Comparison of ENCODE assay signal across 8 cellular contexts in the genomic region with DNA sequence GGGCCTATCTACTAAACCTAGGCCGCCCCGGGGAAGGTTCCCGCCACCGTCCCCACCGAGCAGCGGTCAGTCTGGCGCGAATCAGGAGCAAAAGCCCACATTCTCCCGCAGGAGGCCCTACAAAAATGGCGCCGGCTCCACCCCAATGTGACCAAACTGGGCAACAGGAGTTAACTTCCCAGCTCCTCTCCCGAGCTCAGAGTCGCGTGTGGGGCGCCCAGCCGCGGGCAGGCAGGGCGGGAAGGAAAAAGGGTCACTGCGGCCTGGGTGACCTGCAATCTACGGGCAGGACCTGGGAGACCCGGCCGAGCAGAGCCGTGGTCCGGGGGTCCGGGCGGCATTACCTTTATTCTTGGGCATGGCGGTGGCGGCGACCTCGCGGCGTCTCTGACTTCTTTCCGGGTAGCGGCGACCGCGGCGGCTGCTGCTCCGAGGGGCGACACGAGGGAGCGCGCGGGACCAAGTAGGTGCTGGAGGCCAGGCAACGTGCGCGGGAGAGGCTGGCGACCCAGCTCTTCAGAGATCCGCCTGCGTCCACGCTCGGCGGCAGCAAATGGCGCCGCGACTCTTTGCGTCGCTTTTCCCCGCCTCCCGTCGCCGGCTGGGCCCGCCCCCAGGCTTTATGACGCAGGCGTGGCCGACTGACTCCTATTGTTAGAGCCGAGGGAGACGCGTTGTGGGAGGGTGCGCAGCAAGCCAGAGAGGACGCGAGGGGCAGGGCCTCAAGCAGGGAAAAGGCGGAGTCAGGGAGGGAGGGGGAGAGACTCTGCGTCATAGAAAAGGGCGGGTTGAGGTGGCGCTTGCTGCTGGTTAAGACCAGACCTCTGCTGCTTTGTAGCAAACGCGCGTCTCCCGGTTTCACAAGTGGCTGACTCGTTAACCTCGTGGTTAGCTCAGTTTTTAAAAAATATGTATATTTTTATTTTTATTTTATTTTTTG. TPM values are rescaled to one million over a fixed set of nuclear protein-coding genes. Genes with fewer than 3 reads are reported as not detected.
A peak's percentile ranks its signal among the peaks of the same experiment; 100 is the strongest.
DNase-seq lines count a peak whose midpoint lies in the region; ATAC-seq, FAIRE-seq and TF ChIP-seq lines count a peak whose summit lies in the region.

A gene with protein sequence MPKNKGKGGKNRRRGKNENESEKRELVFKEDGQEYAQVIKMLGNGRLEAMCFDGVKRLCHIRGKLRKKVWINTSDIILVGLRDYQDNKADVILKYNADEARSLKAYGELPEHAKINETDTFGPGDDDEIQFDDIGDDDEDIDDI (minus strand): TSS at position 558 of the 940 bp plus-strand sequence. CDS start 198 bp downstream, at position 360.

- no peaks in the 10 kb centered on the region for H3K9me3 ChIP-seq in BE2C

- no peaks in the 10 kb centered on the region for H3K27me3 ChIP-seq in BE2C
- H3K27me3 ChIP-seq in layer of hippocampus (ENCODE audit: control insufficient read depth, insufficient read depth, low read length): no peaks in the 10 kb centered on the region

- ATAC-seq in HG03460 (IDR thresholded peaks at IDR 0.05; ENCODE audit: unreplicated experiment): peak; percentile 97

- peak; percentile 99 for FAIRE-seq in colon (lab: Jason Lieb, UNC)

- TF ChIP-seq CTCF in BE2C (IDR thresholded peaks at IDR 0.05; ENCODE audit: low read depth, low read length): no peak

- H3K4me1 ChIP-seq in BE2C: no peaks in the 10 kb centered on the region

- DNase-seq in BE2C (peak; percentile 95), GM19240 (ENCODE audit: insufficient read length, low spot score) (peak; percentile 48), NCI-H526 (lab: John Stamatoyannopoulos, UW) (peak; percentile 97 to 99)
- DNase-seq in activated CD4-positive, alpha-beta T cell treated with anti-CD3 and anti-CD28 coated beads for 48 hours: peak; percentile 96
- DNase-seq in stimulated activated CD4-positive, alpha-beta T cell treated with anti-CD3 and anti-CD28 coated beads, Interleukin-1b, Interleukin-23, amount 100 ng/mL, for 4 hours (ENCODE audit: low read depth in 2 of 2): peak; percentile 86 to 98

- peak within 1 kb of the TSS; percentile 62 for H3K27ac ChIP-seq in layer of hippocampus (ENCODE audit: low read depth, low read length)

- peaks cover 21% of the 10 kb centered on the region for H3K36me3 ChIP-seq in BE2C

- peak within 1 kb of the TSS; percentile 86 for H3K4me3 ChIP-seq in BE2C (ENCODE audit: low read depth, low read length)

RNA-seq across cellular contexts. Expression of the gene that starts here (rescaled TPM):
- 80.4 TPM for polyA plus RNA-seq in BE2C (2012; ENCODE audit: insufficient read depth, insufficient read length, low read depth)

Comparison
In these comparisons a context has a peak if more than half of its experiments do, and no peak if none do; other contexts are left out.
1. Peak in every context shown above with its lines: DNase-seq, ATAC-seq, H3K4me3 ChIP-seq and H3K27ac ChIP-seq.
2. DNase-seq: peak in every context shown above with its lines; median percentile 98 in NCI-H526; 96 in activated CD4-positive, alpha-beta T cell treated with anti-CD3 and anti-CD28 coated beads for 48 hours; 95 in BE2C; 92 in stimulated activated CD4-positive, alpha-beta T cell treated with anti-CD3 and anti-CD28 coated beads, Interleukin-1b, Interleukin-23, amount 100 ng/mL, for 4 hours; 48 in GM19240.